In the genomic region with DNA sequence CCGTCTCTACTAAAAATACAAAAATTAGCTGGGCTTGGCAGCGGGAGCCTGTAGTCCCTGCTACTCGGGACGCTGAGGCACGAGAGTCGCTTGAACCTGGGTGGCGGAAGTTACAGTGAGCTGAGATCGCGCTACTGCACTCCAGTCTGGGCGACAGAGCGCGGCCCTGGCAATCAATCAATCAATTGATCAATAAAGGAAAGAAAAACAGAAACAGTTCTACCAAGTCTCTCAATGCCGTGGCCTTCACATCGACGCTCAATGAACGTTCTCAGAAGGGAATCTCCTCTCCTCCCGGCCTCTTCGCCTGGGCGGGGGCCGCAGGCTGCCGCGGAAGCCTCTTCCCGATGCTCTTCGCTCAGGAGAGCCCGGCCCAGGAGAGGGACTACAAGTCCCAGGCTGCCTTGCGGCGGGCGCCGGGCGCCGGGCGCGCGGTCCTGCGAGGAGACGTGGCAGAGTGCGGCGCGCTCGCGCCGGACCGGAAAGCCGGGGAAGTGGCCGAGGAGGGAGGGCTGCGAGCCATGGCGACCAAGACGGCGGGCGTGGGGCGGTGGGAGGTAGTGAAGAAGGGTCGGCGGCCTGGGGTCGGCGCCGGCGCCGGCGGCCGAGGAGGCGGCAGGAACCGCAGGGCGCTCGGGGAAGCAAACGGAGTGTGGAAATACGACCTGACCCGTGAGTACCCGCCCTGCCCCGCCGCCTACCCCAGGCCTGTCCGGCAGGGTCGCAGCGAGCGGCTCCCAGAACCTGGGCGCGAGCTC, we compare ENCODE assay signal across 8 cellular contexts. TPM values are rescaled to one million over a fixed set of nuclear protein-coding genes. Genes with fewer than 3 reads are reported as not detected.
DNase-seq lines count a peak whose midpoint lies in the region; ATAC-seq and TF ChIP-seq lines count a peak whose summit lies in the region.

A gene with protein sequence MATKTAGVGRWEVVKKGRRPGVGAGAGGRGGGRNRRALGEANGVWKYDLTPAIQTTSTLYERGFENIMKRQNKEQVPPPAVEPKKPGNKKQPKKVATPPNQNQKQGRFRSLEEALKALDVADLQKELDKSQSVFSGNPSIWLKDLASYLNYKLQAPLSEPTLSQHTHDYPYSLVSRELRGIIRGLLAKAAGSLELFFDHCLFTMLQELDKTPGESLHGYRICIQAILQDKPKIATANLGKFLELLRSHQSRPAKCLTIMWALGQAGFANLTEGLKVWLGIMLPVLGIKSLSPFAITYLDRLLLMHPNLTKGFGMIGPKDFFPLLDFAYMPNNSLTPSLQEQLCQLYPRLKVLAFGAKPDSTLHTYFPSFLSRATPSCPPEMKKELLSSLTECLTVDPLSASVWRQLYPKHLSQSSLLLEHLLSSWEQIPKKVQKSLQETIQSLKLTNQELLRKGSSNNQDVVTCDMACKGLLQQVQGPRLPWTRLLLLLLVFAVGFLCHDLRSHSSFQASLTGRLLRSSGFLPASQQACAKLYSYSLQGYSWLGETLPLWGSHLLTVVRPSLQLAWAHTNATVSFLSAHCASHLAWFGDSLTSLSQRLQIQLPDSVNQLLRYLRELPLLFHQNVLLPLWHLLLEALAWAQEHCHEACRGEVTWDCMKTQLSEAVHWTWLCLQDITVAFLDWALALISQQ (plus strand): TSS at position 471 of the 758 bp plus-strand sequence. CDS start 51 bp downstream, at position 522.

- H3K9ac ChIP-seq in colonic mucosa (ENCODE audit: low read depth in 2 of 2, low read length in 2 of 2) = peak within 1 kb of the TSS; percentile 90 to 96

- peaks cover 13% of the 10 kb centered on the region for H3K4me1 ChIP-seq in colonic mucosa

- H3K4me3 ChIP-seq in colonic mucosa = peak within 1 kb of the TSS; percentile 76

- ATAC-seq in GM19035 (IDR thresholded peaks at IDR 0.05; ENCODE audit: unreplicated experiment) = peak; percentile 95
- peak; percentile 87 for ATAC-seq in HG03342 (IDR thresholded peaks at IDR 0.05; ENCODE audit: unreplicated experiment)

- intact Hi-C loops in colonic mucosa (cut with DNase I) = loop anchor here (10.0 kb wide), 1 partner anchor 52 kb away; a partner anchor contains a TSS

- H3K9me3 ChIP-seq in colonic mucosa = no peaks in the 10 kb centered on the region

- DNase-seq in Ammon's horn (ENCODE audit: low spot score) (peak; percentile 85), NCI-H460 (ENCODE audit: extremely low read depth, low read depth) (peak; percentile 81), colonic mucosa (peak; percentile 90), left kidney (ENCODE audit: low read depth, low spot score) (peak; percentile 93)
- DNase-seq in activated CD4-positive, alpha-beta T cell treated with anti-CD3 and anti-CD28 coated beads for 4 hours = peak; percentile 72 to 76
- peak; percentile 81 to 89 for DNase-seq in stimulated activated CD4-positive, alpha-beta T cell treated with anti-CD3 and anti-CD28 coated beads, Interleukin-2, amount 100 ng/mL, for 24 hours

- H3K36me3 ChIP-seq in colonic mucosa = peaks cover 17% of the 10 kb centered on the region

- no peaks in the 10 kb centered on the region for H3K27me3 ChIP-seq in colonic mucosa

- TF ChIP-seq CTCF in colonic mucosa (IDR thresholded peaks at IDR 0.05) = no peak

- H3K27ac ChIP-seq in colonic mucosa = peak within 1 kb of the TSS; percentile 59

RNA-seq across cellular contexts. Expression of the gene that starts here (rescaled TPM):
- 32.0 and 36.3 TPM in 2 replicates for total RNA-seq in NCI-H460 (2014; rRNA removed; shearing (Covaris generic))
- polyA plus RNA-seq in NCI-H460 (2014; cell fraction: nucleus; rRNA removed) = 68.1 and 79.0 TPM in 2 replicates
- 100 to 1,000 TPM in 1 of 2 donors, 10 to 100 TPM in 1; 76.6 to 121 TPM for total RNA-seq in colonic mucosa

Comparison
In these comparisons a context has a peak if more than half of its experiments do, and no peak if none do; other contexts are left out.
1. Peak in every context shown above with its lines: DNase-seq, ATAC-seq, H3K4me3 ChIP-seq and H3K27ac ChIP-seq.